In genomic region chr9:133114886-133115603, GRCh38 we compare ENCODE assay signal across 8 cellular contexts. TPM values are rescaled to one million over a fixed set of nuclear protein-coding genes. Genes with fewer than 3 reads are reported as not detected.
DNase-seq lines count a peak whose midpoint lies in the region; ATAC-seq and TF ChIP-seq lines count a peak whose summit lies in the region.

No MANE protein-coding gene starts in this region.

- H3K27me3 ChIP-seq in BLaER1 treated with 17β-estradiol and CSF1 and Interleukin-3, amounts not matched to agents 10 nM and 100 nM: no peaks in the 10 kb centered on the region
- no peaks in the 10 kb centered on the region for H3K27me3 ChIP-seq in body of pancreas

- no peaks in the 10 kb centered on the region for H3K9me3 ChIP-seq in BLaER1 treated with 17β-estradiol and CSF1 and Interleukin-3, amounts not matched to agents 10 nM and 100 nM (replicated peaks in 1 of 11)
- H3K9me3 ChIP-seq in body of pancreas: no peaks in the 10 kb centered on the region

- ATAC-seq in HG03460 (IDR thresholded peaks at IDR 0.05; ENCODE audit: unreplicated experiment): peak; percentile 28
- no peak for ATAC-seq in body of pancreas
- ATAC-seq in natural killer cell: no peak
- ATAC-seq in HG03571 (IDR thresholded peaks at IDR 0.05; ENCODE audit: unreplicated experiment): no peak
- no peak for ATAC-seq in HG03469 (IDR thresholded peaks at IDR 0.05; ENCODE audit: unreplicated experiment)

- H3K4me2 ChIP-seq in BLaER1 treated with 17β-estradiol and CSF1 and Interleukin-3, amounts not matched to agents 10 nM and 100 nM: peak overlapping the region; percentile 93 to 100 (median 100)

- H3K4me1 Mint-ChIP-seq in natural killer cell: peaks cover 55 to 64% of the 10 kb centered on the region in 2 donors

- peak overlapping the region in 8 of 10 experiments; percentile 1 to 46 (median 21); a peak in 8 of 20 replicates for H3K4me3 ChIP-seq in BLaER1 treated with 17β-estradiol and CSF1 and Interleukin-3, amounts not matched to agents 10 nM and 100 nM
- no peak overlapping the region for H3K4me3 ChIP-seq in body of pancreas

- intact Hi-C loops in body of pancreas (cut with DNase I): no loop called here
- intact Hi-C loops in natural killer cell (cut with micrococcal nuclease): no loop called here

- no peaks in the 10 kb centered on the region for H3K27me3 Mint-ChIP-seq in natural killer cell (ENCODE audit: low read depth in 2 of 2)

- no peak for TF ChIP-seq POLR2A in body of pancreas (IDR thresholded peaks at IDR 0.05)

- DNase-seq in body of pancreas: peak in 1 of 4 donors; percentile 23
- no peak for DNase-seq in natural killer cell
- DNase-seq in amygdala (lab: John Stamatoyannopoulos, UW): no peak
- no peak for DNase-seq in COR-L47 (lab: John Stamatoyannopoulos, UW)

- peak overlapping the region; percentile 74 to 83 (median 78) for H3K9ac ChIP-seq in BLaER1 treated with 17β-estradiol and CSF1 and Interleukin-3, amounts not matched to agents 10 nM and 100 nM

- H3K9me3 Mint-ChIP-seq in natural killer cell: no peaks in the 10 kb centered on the region

- H3K36me3 ChIP-seq in BLaER1 treated with 17β-estradiol and CSF1 and Interleukin-3, amounts not matched to agents 10 nM and 100 nM: peaks cover 19 to 37% (median 24%) of the 10 kb centered on the region in 11 experiments
- H3K36me3 ChIP-seq in body of pancreas (replicated peaks in 1 of 2; ENCODE audit: insufficient read depth in 1 of 2, low read depth in 2 of 2): no peaks in the 10 kb centered on the region

- WGBS in body of pancreas, 2 donors: 85% methylated on average over 17 of the region's 19 CpGs; no CpG with 5 or more reads in 1 of the 2 donors

- H3K4me1 ChIP-seq in BLaER1 treated with 17β-estradiol and CSF1 and Interleukin-3, amounts not matched to agents 10 nM and 100 nM: peaks cover 87 to 90% (median 89%) of the 10 kb centered on the region in 10 experiments
- peaks cover 75% of the 10 kb centered on the region for H3K4me1 ChIP-seq in body of pancreas

- H3K27ac Mint-ChIP-seq in natural killer cell: peak overlapping the region; percentile 94 to 97

- TF ChIP-seq CTCF in body of pancreas (IDR thresholded peaks at IDR 0.05): no peak
- no peak for TF ChIP-seq CTCF in natural killer cell (IDR thresholded peaks at IDR 0.05)

- H3K36me3 Mint-ChIP-seq in natural killer cell: no peaks in the 10 kb centered on the region

- peak overlapping the region; percentile 81 to 93 (median 90) for H3K27ac ChIP-seq in BLaER1 treated with 17β-estradiol and CSF1 and Interleukin-3, amounts not matched to agents 10 nM and 100 nM
- peak overlapping the region in 3 of 4 donors; percentile 52 to 69 (median 69) for H3K27ac ChIP-seq in body of pancreas

- peaks cover 61 to 100% (median 99%) of the 10 kb centered on the region in 11 experiments; a peak in 21 of 22 replicates for H4K20me1 ChIP-seq in BLaER1 treated with 17β-estradiol and CSF1 and Interleukin-3, amounts not matched to agents 10 nM and 100 nM

- peak overlapping the region; percentile 80 for H3K4me3 Mint-ChIP-seq in natural killer cell

RNA-seq across cellular contexts. Expression of gene RALGDS, which starts 6.0 kb away (rescaled TPM):
- total RNA-seq in body of pancreas: 10 to 100 TPM; 27.8 to 64.6 TPM
- total RNA-seq in natural killer cell: 100 to 1,000 TPM; 206 to 250 (median 208) TPM

RNA-seq across cellular contexts. Expression of gene GBGT1, which starts 48.7 kb away (rescaled TPM):
- 1 to 10 TPM; 5.4 to 9.2 TPM for total RNA-seq in body of pancreas
- total RNA-seq in natural killer cell: 1 to 10 TPM; 1.4 to 2.2 (median 1.7) TPM

RNA-seq across cellular contexts. Expression of gene CEL, which starts 53.3 kb away (rescaled TPM):
- total RNA-seq in body of pancreas (1,000 to 10,000 TPM; 8,438 to 9,209 TPM), natural killer cell (under 1 TPM; 0.18 to 0.68 (median 0.42) TPM)

Comparison
In these comparisons a context has a peak if more than half of its experiments do, and no peak if none do; other contexts are left out.
1. H3K4me3 ChIP-seq: peak in BLaER1 treated with 17β-estradiol and CSF1 and Interleukin-3, amounts not matched to agents 10 nM and 100 nM (8 of 10); none in body of pancreas (0 of 2).
2. RNA of gene CEL, which starts 53.3 kb away (total RNA-seq): 8,438 to 9,209 TPM in body of pancreas; 0.18 to 0.68 TPM in natural killer cell; every median in the first group is over 1,000 times any median in the second.